Comparison of ENCODE assay signal across 1 cellular context in genomic region chr13:66424417-66424816, GRCh38.
TF ChIP-seq lines count a peak whose summit lies in the region.

No MANE protein-coding gene starts in this region.

TF ChIP-seq in A549, 52 proteins besides CTCF, POLR2A, EP300 and RAD21 (continued from another document):
- TF ChIP-seq TFCP2L1 (CRISPR knock-in tag; IDR thresholded peaks at IDR 0.05) (no peak), HOXB5 (CRISPR knock-in tag; IDR thresholded peaks at IDR 0.05) (no peak)
